1 cellular context compared by ENCODE assay signal in genomic region chr1:101843160-101843559, GRCh38.
A peak's percentile ranks its signal among the peaks of the same experiment; 100 is the strongest.
TF ChIP-seq lines count a peak whose summit lies in the region.

No MANE protein-coding gene starts in this region.

TF ChIP-seq in WTC11, 78 proteins besides CTCF, POLR2A, EP300 and RAD21 (continued from another document):
- no peak for TF ChIP-seq ARID4B (CRISPR knock-in tag; IDR thresholded peaks at IDR 0.05; ENCODE audit: borderline replicate concordance)
- TF ChIP-seq ZNF425 (CRISPR knock-in tag; conservative IDR thresholded peaks at IDR 0.05): no peak
- TF ChIP-seq FOXP4 (CRISPR knock-in tag; IDR thresholded peaks at IDR 0.05): peak; percentile 57; the same call in 1 of the 2 replicates
TF ChIP-seq in WTC11: peak in this region for 6.
